In genomic region chr5:143229896-143230675, GRCh38 we compare ENCODE assay signal across 8 cellular contexts.
A peak's percentile ranks its signal among the peaks of the same experiment; 100 is the strongest.
DNase-seq lines count a peak whose midpoint lies in the region; TF ChIP-seq lines count a peak whose summit lies in the region.

No MANE protein-coding gene starts in this region.

- POLR2A ChIA-PET in HEK293T (lab: Yijun Ruan, JAX): interaction anchor here (1.9 kb wide), 1 partner anchor 10 kb away, joined by 5 read pairs; no protein-coding TSS in a partner anchor

- CTCF ChIA-PET in HEK293T (lab: Yijun Ruan, JAX): no interaction called here

- peak; percentile 60 for DNase-seq in activated CD4-positive, alpha-beta T cell treated with anti-CD3 and anti-CD28 coated beads for 48 hours
- DNase-seq in activated CD4-positive, alpha-beta T cell treated with anti-CD3 and anti-CD28 coated beads, Interleukin-2, amount 50 U/mL, for 4 hours: no peak
- no peak for DNase-seq in HEK293T (ENCODE audit: extremely low spot score)
- peak; percentile 43 for DNase-seq in NCI-H1436 treated with DMSO at 0.1 percent for 48 hours (lab: John Stamatoyannopoulos, UW)
- peak; percentile 56 for DNase-seq in cerebellar cortex (ENCODE audit: low spot score)
- peak in 46 of 56 donors; percentile 8 to 84 (median 50) for DNase-seq in nucleus accumbens (lab: John Stamatoyannopoulos, UW)
- no peak for DNase-seq in UCSD-AML1 (lab: John Stamatoyannopoulos, UW; ENCODE audit: unreplicated experiment)
- no peak for DNase-seq in NCI-H524 treated with DMSO at 0.1 percent for 48 hours (lab: John Stamatoyannopoulos, UW)

TF ChIP-seq in HEK293T, 16 proteins besides CTCF, POLR2A, EP300 and RAD21:
- TF ChIP-seq SP1 (IDR thresholded peaks at IDR 0.05) (no peak), PKNOX1 (IDR thresholded peaks at IDR 0.05) (0 out of 2 replicates have a peak, but pooled peaks have one; percentile 24)

Comparison
In these comparisons a context has a peak if more than half of its experiments do, and no peak if none do; other contexts are left out.
1. DNase-seq: peak in activated CD4-positive, alpha-beta T cell treated with anti-CD3 and anti-CD28 coated beads for 48 hours (single experiment), NCI-H1436 treated with DMSO at 0.1 percent for 48 hours (single experiment), cerebellar cortex (single experiment) and nucleus accumbens (46 of 56); none in activated CD4-positive, alpha-beta T cell treated with anti-CD3 and anti-CD28 coated beads, Interleukin-2, amount 50 U/mL, for 4 hours (0 of 2), HEK293T (single experiment), UCSD-AML1 (single experiment) and NCI-H524 treated with DMSO at 0.1 percent for 48 hours (single experiment).